In the genomic region with DNA sequence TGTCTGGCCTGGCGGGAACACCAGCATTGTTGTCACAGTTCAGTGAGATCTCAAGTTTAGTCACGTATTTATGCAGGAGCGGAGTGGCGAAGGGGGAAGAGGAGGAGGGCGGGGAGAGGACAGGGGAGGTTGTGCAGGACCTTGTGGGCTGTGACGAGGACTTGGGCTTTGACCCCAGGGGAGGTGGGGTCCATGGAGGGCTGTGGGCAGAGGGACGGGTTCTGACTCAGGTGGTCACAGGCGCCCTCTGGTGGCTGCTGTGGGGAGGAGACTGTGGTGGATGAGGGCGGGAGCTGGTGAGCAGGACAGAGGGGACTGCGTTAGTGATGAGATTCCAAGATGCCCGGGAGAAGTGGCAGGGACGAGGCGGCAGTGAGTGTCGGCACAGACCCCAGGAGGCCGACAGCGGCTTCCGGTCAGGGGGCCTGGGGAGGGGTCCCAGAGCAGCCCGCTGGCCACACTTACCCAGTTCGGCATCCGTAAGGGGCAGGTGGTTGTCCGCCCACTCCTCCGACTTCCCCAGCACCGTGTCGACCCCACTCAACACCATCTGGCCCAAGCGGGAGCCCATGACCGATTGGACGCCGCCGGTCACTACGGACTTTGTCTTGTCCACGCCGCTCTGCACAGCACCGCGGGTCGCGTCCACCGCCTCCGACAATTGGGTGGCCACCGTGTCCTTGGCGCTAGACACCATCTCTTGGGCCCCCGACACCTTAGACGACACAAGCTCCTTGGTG, we compare ENCODE assay signal across 1 cellular context.
TF ChIP-seq lines count a peak whose summit lies in the region.

No MANE protein-coding gene starts in this region.

TF ChIP-seq in HEK293T, 16 proteins besides CTCF, POLR2A, EP300 and RAD21 (continued from another document):
- no peak for TF ChIP-seq L3MBTL2 (conservative IDR thresholded peaks at IDR 0.05)
- TF ChIP-seq, protein P1, sequence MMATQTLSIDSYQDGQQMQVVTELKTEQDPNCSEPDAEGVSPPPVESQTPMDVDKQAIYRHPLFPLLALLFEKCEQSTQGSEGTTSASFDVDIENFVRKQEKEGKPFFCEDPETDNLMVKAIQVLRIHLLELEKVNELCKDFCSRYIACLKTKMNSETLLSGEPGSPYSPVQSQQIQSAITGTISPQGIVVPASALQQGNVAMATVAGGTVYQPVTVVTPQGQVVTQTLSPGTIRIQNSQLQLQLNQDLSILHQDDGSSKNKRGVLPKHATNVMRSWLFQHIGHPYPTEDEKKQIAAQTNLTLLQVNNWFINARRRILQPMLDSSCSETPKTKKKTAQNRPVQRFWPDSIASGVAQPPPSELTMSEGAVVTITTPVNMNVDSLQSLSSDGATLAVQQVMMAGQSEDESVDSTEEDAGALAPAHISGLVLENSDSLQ (IDR thresholded peaks at IDR 0.05), result no peak
- TF ChIP-seq FOXM1 (IDR thresholded peaks at IDR 0.05; ENCODE audit: borderline replicate concordance), result no peak
- TF ChIP-seq ELF4 (IDR thresholded peaks at IDR 0.05), result no peak
- TF ChIP-seq FOXA1 (IDR thresholded peaks at IDR 0.05), result no peak
- TF ChIP-seq BHLHE40 (IDR thresholded peaks at IDR 0.05; ENCODE audit: borderline replicate concordance), result no peak
TF ChIP-seq in HEK293T: peak in this region for 0.
